17 cellular contexts compared by ENCODE assay signal in genomic region chr2:141654311-141654710, GRCh38.
"Had no signal": no experiment of that assay in that cellular context is flagged by ENCODE, and none has a peak within 500 bp of the region (broad histone marks: within the 10 kb centered on the region; RNA-seq: fewer than 3 reads in every experiment).

No MANE protein-coding gene starts in this region.

- H3K4me1 ChIP-seq: SJSA1 had no signal

- H3K27me3 ChIP-seq: SJSA1 had no signal

- H3K27ac ChIP-seq: SJSA1, SK-N-MC had no signal

- H3K36me3 ChIP-seq: SJSA1 had no signal

- H3K4me3 ChIP-seq: SJSA1, SK-N-MC had no signal

- FAIRE-seq: RCC 7860 had no signal

- DNase-seq: Karpas-422, KBM-7, MM.1S, NCI-H1092 treated with DMSO at 0.1 percent for 48 hours, NCI-H1436, NCI-H187, NCI-H2029, NCI-H226, NCI-H446, NCI-H510A, NCI-H524 treated with DMSO at 0.1 percent for 48 hours, Right ventricle myocardium superior, RPMI8226, SIG-M5 had no signal

- H3K9me3 ChIP-seq: SJSA1 had no signal
